22 cellular contexts compared by ENCODE assay signal in the genomic region with DNA sequence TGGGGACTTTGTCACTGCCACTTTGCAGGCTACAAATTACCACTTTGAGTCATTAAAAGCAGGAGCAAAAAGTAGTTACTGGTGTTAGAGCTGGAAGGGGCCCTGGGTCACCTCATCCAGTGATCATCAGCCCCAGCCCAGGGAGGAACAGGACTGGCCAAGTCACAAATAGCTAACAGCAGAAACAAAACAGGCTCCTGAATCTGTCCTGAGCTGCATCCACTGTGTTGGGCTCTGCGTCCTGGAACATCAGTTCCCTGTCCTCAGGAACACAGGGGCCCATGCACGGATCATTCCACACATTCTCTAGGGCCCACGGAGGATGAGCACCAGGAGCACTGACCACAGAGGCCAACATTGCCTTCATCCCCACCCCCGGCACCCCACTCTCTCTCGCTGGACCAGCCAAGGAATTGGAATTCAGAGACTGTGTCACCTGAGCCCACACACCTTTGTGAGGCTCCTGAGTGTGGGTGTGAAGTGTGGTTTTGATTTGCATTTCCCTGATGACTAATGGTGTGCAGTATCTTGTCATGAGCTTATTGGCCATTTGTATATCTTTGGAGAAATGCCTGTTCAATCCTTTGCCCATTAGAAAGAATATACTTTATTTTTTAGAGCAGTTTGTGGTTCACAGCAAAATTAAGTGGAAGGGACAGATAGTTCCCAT.
"Had no signal": no experiment of that assay in that cellular context is flagged by ENCODE, and none has a peak within 500 bp of the region (broad histone marks: within the 10 kb centered on the region; RNA-seq: fewer than 3 reads in every experiment).

No MANE protein-coding gene starts in this region.

- FAIRE-seq: pancreas had no signal

- H3K27me3 ChIP-seq: pancreas had no signal

- H3K36me3 Mint-ChIP-seq: activated naive CD4-positive, alpha-beta T cell treated with anti-CD3 and anti-CD28 coated beads, Interleukin-2, amount 50 U/mL, for 24 hours; immature natural killer cell; naive thymus-derived CD8-positive, alpha-beta T cell had no signal

- DNase-seq: activated CD4-positive, alpha-beta T cell treated with anti-CD3 and anti-CD28 coated beads, Interleukin-2, amount 10 ng/mL, durations not matched to agents 24 days and 14 days; activated CD4-positive, CD25-positive, alpha-beta regulatory T cell; activated T-cell treated with anti-CD3 and anti-CD28 coated beads, Interleukin-2, amount 50 U/mL, for 1 hour; amniotic stem cell; effector CD8-positive, alpha-beta T cell; heart right ventricle; immature natural killer cell; left ventricle myocardium superior; mesenchymal stem cell; naive thymus-derived CD8-positive, alpha-beta T cell; pancreas; stimulated activated CD4-positive, alpha-beta T cell treated with anti-CD3 and anti-CD28 coated beads, Interleukin-4, amount 100 ng/mL, for 4 hours; stimulated activated naive CD4-positive, alpha-beta T cell; substantia nigra; T1000; tibial artery had no signal

- H3K27ac Mint-ChIP-seq: activated CD4-positive, alpha-beta T cell treated with anti-CD3 and anti-CD28 coated beads, Interleukin-2, amount 10 ng/mL, durations not matched to agents 24 days and 14 days; activated naive CD4-positive, alpha-beta T cell treated with anti-CD3 and anti-CD28 coated beads, Interleukin-2, amount 50 U/mL, for 24 hours; dendritic cell treated with granulocyte-macrophage colony-stimulating factor and Interleukin-4, amounts not matched to agents 40 ng/mL and 50 ng/mL, for 4 days; immature natural killer cell; naive thymus-derived CD8-positive, alpha-beta T cell had no signal

- H3K4me3 ChIP-seq: gastroesophageal sphincter, heart right ventricle, pancreas, smooth muscle cell, tibial artery had no signal

- H3K9me3 ChIP-seq: gastroesophageal sphincter, heart right ventricle, pancreas, tibial artery had no signal

- H3K9me3 Mint-ChIP-seq: activated CD4-positive, alpha-beta T cell treated with anti-CD3 and anti-CD28 coated beads, Interleukin-2, amount 10 ng/mL, durations not matched to agents 24 days and 14 days; activated naive CD4-positive, alpha-beta T cell treated with anti-CD3 and anti-CD28 coated beads, Interleukin-2, amount 50 U/mL, for 24 hours; dendritic cell treated with granulocyte-macrophage colony-stimulating factor and Interleukin-4, amounts not matched to agents 40 ng/mL and 50 ng/mL, for 4 days; immature natural killer cell; naive thymus-derived CD8-positive, alpha-beta T cell had no signal

- H3K27ac ChIP-seq: gastroesophageal sphincter, heart right ventricle, pancreas, tibial artery had no signal

- H3K27me3 Mint-ChIP-seq: activated CD4-positive, alpha-beta T cell treated with anti-CD3 and anti-CD28 coated beads, Interleukin-2, amount 10 ng/mL, durations not matched to agents 24 days and 14 days; activated naive CD4-positive, alpha-beta T cell treated with anti-CD3 and anti-CD28 coated beads, Interleukin-2, amount 50 U/mL, for 24 hours; dendritic cell treated with granulocyte-macrophage colony-stimulating factor and Interleukin-4, amounts not matched to agents 40 ng/mL and 50 ng/mL, for 4 days had no signal

- H3K4me1 Mint-ChIP-seq: activated naive CD4-positive, alpha-beta T cell treated with anti-CD3 and anti-CD28 coated beads, Interleukin-2, amount 50 U/mL, for 24 hours; immature natural killer cell had no signal

- H3K4me1 ChIP-seq: gastroesophageal sphincter, heart right ventricle, pancreas, tibial artery had no signal

- H3K36me3 ChIP-seq: gastroesophageal sphincter, heart right ventricle, pancreas, tibial artery had no signal

- H3K4me3 Mint-ChIP-seq: activated CD4-positive, alpha-beta T cell treated with anti-CD3 and anti-CD28 coated beads, Interleukin-2, amount 10 ng/mL, durations not matched to agents 24 days and 14 days; activated naive CD4-positive, alpha-beta T cell treated with anti-CD3 and anti-CD28 coated beads, Interleukin-2, amount 50 U/mL, for 24 hours; dendritic cell treated with granulocyte-macrophage colony-stimulating factor and Interleukin-4, amounts not matched to agents 40 ng/mL and 50 ng/mL, for 4 days; immature natural killer cell; naive thymus-derived CD8-positive, alpha-beta T cell had no signal

- ATAC-seq: esophagus mucosa; gastroesophageal sphincter; heart right ventricle; left ventricle myocardium superior; naive thymus-derived CD8-positive, alpha-beta T cell; pancreas; sciatic nerve had no signal
